ENCODE assay signal across 9 cellular contexts in genomic region chr12:63150255-63151060, GRCh38. TPM values are rescaled to one million over a fixed set of nuclear protein-coding genes. Genes with fewer than 3 reads are reported as not detected.
A peak's percentile ranks its signal among the peaks of the same experiment; 100 is the strongest.
DNase-seq lines count a peak whose midpoint lies in the region; ATAC-seq, FAIRE-seq and TF ChIP-seq lines count a peak whose summit lies in the region.
"Had no signal": no experiment of that assay in that cellular context is flagged by ENCODE, and none has a peak within 500 bp of the region (broad histone marks: within the 10 kb centered on the region; RNA-seq: fewer than 3 reads in every experiment).

No MANE protein-coding gene starts in this region.

- no peak overlapping the region for H3K27ac Mint-ChIP-seq in CD4-positive, alpha-beta memory T cell

- TF ChIP-seq POLR2A in GM12878 (IDR thresholded peaks at IDR 0.05; ENCODE audit: low read depth, low read length) (no peak), stomach (IDR thresholded peaks at IDR 0.05) (no peak), H54 (IDR thresholded peaks at IDR 0.05; ENCODE audit: low read depth, low read length) (no peak)

- TF ChIP-seq EP300 in GM12878 (IDR thresholded peaks at IDR 0.05; ENCODE audit: borderline replicate concordance in 1 of 2, control insufficient read depth in 1 of 2, low read depth in 2 of 2, low read length in 2 of 2) = no peak
- no peak for TF ChIP-seq EP300 in stomach (IDR thresholded peaks at IDR 0.05)

- DNase-seq in DMS 273 (lab: John Stamatoyannopoulos, UW; ENCODE audit: unreplicated experiment) (peak; percentile 48), DMS 273 treated with DMSO at 0.1 percent for 48 hours (lab: John Stamatoyannopoulos, UW) (no peak), GM12878 (ENCODE audit: low read depth, low spot score) (no peak), kidney (peak; percentile 80), stomach (no peak), H54 (ENCODE audit: insufficient read length, low spot score) (no peak)
- DNase-seq in CD4-positive, alpha-beta memory T cell = no peak

- H3K27me3 Mint-ChIP-seq in CD4-positive, alpha-beta memory T cell = peaks cover 39 to 41% of the 10 kb centered on the region in 2 donors

- no peak overlapping the region for H2AFZ ChIP-seq in GM12878 (ENCODE audit: control insufficient read depth, low read depth, low read length)

- H3K36me3 Mint-ChIP-seq in CD4-positive, alpha-beta memory T cell = no peaks in the 10 kb centered on the region

- CTCF ChIA-PET in GM12878 (lab: Yijun Ruan, JAX) = interaction anchor here (2.0 kb wide), 1 partner anchor 10 kb away, joined by 8 read pairs; no protein-coding TSS in a partner anchor
- CTCF ChIA-PET in CD4-positive, alpha-beta memory T cell (lab: Charles Lee; ENCODE audit: partially characterized antibody) = no interaction called here

- POLR2A ChIA-PET in GM12878 (lab: Charles Lee) = no interaction called here
- POLR2A ChIA-PET in CD4-positive, alpha-beta memory T cell (lab: Charles Lee; ENCODE audit: partially characterized antibody) = no interaction called here

- SMC1A ChIA-PET in GM12878 (lab: Charles Lee; ENCODE audit: uncharacterized antibody, unreplicated experiment) = no interaction called here

- no peaks in the 10 kb centered on the region for H3K4me1 ChIP-seq in GM12878 (ENCODE audit: control insufficient read depth, insufficient read depth, low read length)
- H3K4me1 ChIP-seq in kidney (ENCODE audit: control insufficient read depth in 1 of 2, insufficient read depth in 1 of 2, low read depth in 1 of 2, low read length in 2 of 2) = peaks cover 0 to 18% of the 10 kb centered on the region in 2 donors
- H3K4me1 ChIP-seq in stomach = peaks cover 20 to 30% (median 25%) of the 10 kb centered on the region in 4 donors
- H3K4me1 ChIP-seq in CD4-positive, alpha-beta memory T cell (ENCODE audit: insufficient read depth, low read length) = no peaks in the 10 kb centered on the region

- H3K4me3 ChIP-seq in GM12878 (no peak overlapping the region), kidney (ENCODE audit: low read length in 2 of 2) (peak overlapping the region; percentile 62 to 86), stomach (peak overlapping the region; percentile 37 to 54 (median 42))
- no peak overlapping the region for H3K4me3 ChIP-seq in CD4-positive, alpha-beta memory T cell (ENCODE audit: low read length in 2 of 2)

- 52% methylated on average over 71 of the region's 81 CpGs for WGBS in GM12878 (ENCODE audit: insufficient coverage, insufficient replicate concordance, low lambda C conversion rate, missing lambda C conversion rate)
- 2 to 9% (median 4%) methylated on average over 17 to 81 of the region's 81 CpGs for WGBS in stomach, 5 donors

- no peaks in the 10 kb centered on the region for H3K79me2 ChIP-seq in GM12878 (ENCODE audit: control insufficient read depth, insufficient read depth, low read length)

- peaks cover 10 to 11% of the 10 kb centered on the region in 2 experiments for H3K27me3 ChIP-seq in GM12878 (replicated peaks in 1 of 2; ENCODE audit: control insufficient read depth in 2 of 2, insufficient read depth in 2 of 2, low read length in 1 of 2)
- peaks cover 13 to 98% (median 35%) of the 10 kb centered on the region in 3 donors for H3K27me3 ChIP-seq in stomach
- peaks cover 13% of the 10 kb centered on the region for H3K27me3 ChIP-seq in CD4-positive, alpha-beta memory T cell (ENCODE audit: insufficient read depth, low read length)

- RAD21 ChIA-PET in GM12878 (lab: Charles Lee; ENCODE audit: unreplicated experiment) = no interaction called here

- TF ChIP-seq RAD21 in GM12878 (IDR thresholded peaks at IDR 0.05; ENCODE audit: insufficient read depth, low read depth, low read length) = no peak

- no peak overlapping the region for H3K4me2 ChIP-seq in GM12878 (ENCODE audit: control insufficient read depth, insufficient read depth)

- H3K27ac ChIP-seq in GM12878 (ENCODE audit: control insufficient read depth, insufficient read depth) (no peak overlapping the region), kidney (ENCODE audit: low read depth in 2 of 2, low read length in 2 of 2) (no peak overlapping the region), stomach (peak overlapping the region in 4 of 5 donors; percentile 3 to 53 (median 35))
- no peak overlapping the region for H3K27ac ChIP-seq in CD4-positive, alpha-beta memory T cell (ENCODE audit: low read depth, low read length)

- peaks cover 6 to 24% (median 10%) of the 10 kb centered on the region in 4 donors for H3K4me1 Mint-ChIP-seq in CD4-positive, alpha-beta memory T cell

- H4K20me1 ChIP-seq in GM12878 (ENCODE audit: control insufficient read depth, insufficient read depth) = no peaks in the 10 kb centered on the region

- no peak for FAIRE-seq in GM12878 (lab: Jason Lieb, UNC)
- FAIRE-seq in kidney (lab: Jason Lieb, UNC) = no peak
- no peak for FAIRE-seq in H54 (lab: Jason Lieb, UNC)
- FAIRE-seq: A204.1 had no signal

- in situ Hi-C loops in GM12878 (cut with MboI) = no loop called here

- ATAC-seq in GM12878 = no peak
- ATAC-seq in GM21515 (IDR thresholded peaks at IDR 0.05; ENCODE audit: unreplicated experiment) = no peak

- no TSS peak for BruUV-seq in GM12878 (replicated peaks; lab: Mats Ljungman, UMichigan)

- no peak overlapping the region for H3K9ac ChIP-seq in GM12878 (ENCODE audit: control insufficient read depth, insufficient read depth, low read length)
- no peak overlapping the region for H3K9ac ChIP-seq in kidney (ENCODE audit: low read length in 2 of 2)

- no peaks in the 10 kb centered on the region; the same call in 2 of the 3 replicates for H3K9me3 ChIP-seq in GM12878 (replicated peaks; ENCODE audit: control insufficient read depth, insufficient read depth, low read length)
- no peaks in the 10 kb centered on the region for H3K9me3 ChIP-seq in kidney (ENCODE audit: control insufficient read depth in 1 of 2, low read length in 2 of 2)
- H3K9me3 ChIP-seq in stomach = peaks cover 0 to 10% (median 0%) of the 10 kb centered on the region in 4 donors
- H3K9me3 ChIP-seq in CD4-positive, alpha-beta memory T cell (ENCODE audit: control insufficient read depth in 1 of 2, low read length in 2 of 2) = no peaks in the 10 kb centered on the region

- H3K4me3 Mint-ChIP-seq in CD4-positive, alpha-beta memory T cell = peak overlapping the region in 4 of 8 donors; percentile 34 to 75 (median 66)

- TF ChIP-seq CTCF in GM12878 (IDR thresholded peaks at IDR 0.05 in 2 of 3, conservative IDR thresholded peaks at IDR 0.05 in 1 of 3; ENCODE audit: control insufficient read depth in 2 of 3, extremely low read depth in 1 of 3, insufficient read depth in 1 of 3, low read depth in 3 of 3, low read length in 3 of 3) (no peak), kidney (IDR thresholded peaks at IDR 0.05; ENCODE audit: borderline replicate concordance, extremely low read depth, insufficient read depth) (no peak), stomach (IDR thresholded peaks at IDR 0.05) (no peak)

- peaks cover 0 to 6% (median 0%) of the 10 kb centered on the region in 8 donors for H3K9me3 Mint-ChIP-seq in CD4-positive, alpha-beta memory T cell

- H3K36me3 ChIP-seq in GM12878 (ENCODE audit: control insufficient read depth in 2 of 2, insufficient read depth in 2 of 2, low read length in 1 of 2) (no peaks in the 10 kb centered on the region), kidney (ENCODE audit: control insufficient read depth in 1 of 2, insufficient read depth in 2 of 2, low read length in 2 of 2) (no peaks in the 10 kb centered on the region), stomach (no peaks in the 10 kb centered on the region)
- no peaks in the 10 kb centered on the region for H3K36me3 ChIP-seq in CD4-positive, alpha-beta memory T cell (ENCODE audit: insufficient read depth, low read length)

- intact Hi-C loops in GM12878 (cut with micrococcal nuclease; ENCODE audit: unreplicated experiment) (no loop called here), kidney (cut with DNase I) (no loop called here), stomach (cut with DNase I; ENCODE audit: low total_unique reads) (no loop called here)
- intact Hi-C loops in CD4-positive, alpha-beta memory T cell (cut with micrococcal nuclease) = no loop called here

TF ChIP-seq in GM12878, 131 proteins besides CTCF, POLR2A, EP300 and RAD21:
- no peak for TF ChIP-seq TBL1XR1 (IDR thresholded peaks at IDR 0.05; ENCODE audit: low read depth, low read length)
- peak; percentile 26 for TF ChIP-seq SUZ12 (IDR thresholded peaks at IDR 0.05; ENCODE audit: unreplicated experiment)

RNA-seq across cellular contexts. Expression of gene AVPR1A, which starts 0.5 kb away (rescaled TPM):
- total RNA-seq in GM12878 (2013; cell fraction: nucleolus; rRNA removed) = not detected in 2 replicates
- under 0.01 TPM in 1 of 2 replicates, not detected in the other for total RNA-seq in GM12878 (2014; rRNA removed)
- not detected in 2 replicates for total RNA-seq in GM12878 (2014; rRNA removed; fragmentation: Illumina TruSeq; extraction: Trizol)
- 0.10 TPM in 1 of 2 replicates, not detected in the other for total RNA-seq in GM12878 (2021)
- polyA plus RNA-seq in GM12878 (2011; ENCODE audit: low read depth) = not detected
- 0.04 and 0.13 TPM in 2 replicates for polyA plus RNA-seq in GM12878 (2011; rRNA removed)
- 0.03 and 0.09 TPM in 2 replicates for polyA plus RNA-seq in GM12878 (2011; cell fraction: cytosol; rRNA removed)
- 0.12 and 0.19 TPM in 2 replicates for polyA plus RNA-seq in GM12878 (2011; cell fraction: nucleus; rRNA removed)
- not detected in 2 replicates for polyA plus RNA-seq in GM12878 (2012)
- not detected in 2 replicates for polyA plus RNA-seq in GM12878 (2014; fragmentation: Illumina TruSeq; extraction: Trizol)
- not detected for polyA plus RNA-seq in GM12878 (2014; fragmentation: Nextera tagmentation; extraction: Ambion mirVana)
- not detected in 2 replicates for polyA plus RNA-seq in GM12878 (2014; rRNA removed)
- not detected for polyA plus RNA-seq in GM12878 (2016; fragmentation: Nextera tagmentation; extraction: Ambion mirVana)
- polyA minus RNA-seq in GM12878 (2011; rRNA and poly(A)+ RNA removed) = 0.05 TPM in 1 of 2 replicates, not detected in the other
- polyA minus RNA-seq in GM12878 (2011; cell fraction: cytosol; rRNA and poly(A)+ RNA removed) = not detected in 2 replicates
- polyA minus RNA-seq in GM12878 (2011; cell fraction: nucleus; rRNA and poly(A)+ RNA removed) = not detected in 2 replicates
- 5.4 TPM for total RNA-seq in kidney
- 4.5 TPM for polyA plus RNA-seq in kidney (ENCODE audit: insufficient read depth, low read depth, low replicate concordance)
- 10 to 100 TPM in 1 of 5 donors, 1 to 10 TPM in 3, not detected in 1; 2.9 to 20.9 (median 5.4) TPM for total RNA-seq in stomach
- polyA plus RNA-seq in stomach = under 1 TPM; 0.15 to 0.30 (median 0.25) TPM
- total RNA-seq in CD4-positive, alpha-beta memory T cell = not detected
- polyA plus RNA-seq in CD4-positive, alpha-beta memory T cell = not detected

Comparison
In these comparisons a context has a peak if more than half of its experiments do, and no peak if none do; other contexts are left out.
1. DNase-seq: peak in DMS 273 (single experiment) and kidney (single experiment); none in DMS 273 treated with DMSO at 0.1 percent for 48 hours (single experiment), GM12878 (single experiment), stomach (single experiment), H54 (single experiment) and CD4-positive, alpha-beta memory T cell (0 of 5).
2. H3K27ac ChIP-seq: peak in stomach (4 of 5); none in GM12878 (single experiment), kidney (0 of 2) and CD4-positive, alpha-beta memory T cell (single experiment).
3. H3K4me3 ChIP-seq: peak in kidney (2 of 2) and stomach (4 of 4); none in GM12878 (single experiment) and CD4-positive, alpha-beta memory T cell (0 of 2).